In the genomic region with DNA sequence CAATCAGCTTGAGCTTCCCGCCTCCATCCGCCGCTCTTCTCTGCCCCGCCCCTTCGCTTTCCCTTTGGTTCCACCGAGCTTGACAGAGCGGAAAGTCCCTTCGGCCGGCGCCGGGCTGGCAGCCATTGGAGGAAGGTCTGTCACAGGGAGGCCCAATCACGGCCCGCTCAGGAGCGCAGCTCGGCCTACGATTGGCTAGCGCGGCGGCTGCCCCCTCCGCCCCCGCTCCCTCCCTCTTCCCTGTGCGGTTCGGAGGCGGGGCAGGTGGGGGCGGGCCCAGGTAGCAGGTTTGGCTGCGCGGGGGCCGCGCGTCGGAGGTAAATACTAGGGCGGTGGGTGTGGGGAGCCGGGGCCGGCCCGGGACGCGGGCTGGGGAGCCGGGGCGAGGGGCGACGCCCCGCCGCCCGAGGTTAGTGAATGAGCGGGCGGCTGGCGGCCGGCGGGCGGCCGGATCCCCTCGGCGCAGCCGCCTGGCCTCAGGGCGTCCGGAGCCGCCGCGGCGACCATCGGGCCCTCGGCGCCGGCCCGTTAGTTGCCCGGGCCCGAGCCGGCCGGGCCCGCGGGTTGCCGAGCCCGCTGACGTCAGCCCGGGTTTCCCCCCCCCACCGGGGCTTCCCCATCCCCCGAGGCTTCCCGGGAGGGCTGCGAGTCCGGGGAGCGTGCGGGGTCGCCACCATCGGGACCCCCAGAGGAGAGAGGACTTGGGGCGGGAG, we compare ENCODE assay signal across 8 cellular contexts. TPM values are rescaled to one million over a fixed set of nuclear protein-coding genes. Genes with fewer than 3 reads are reported as not detected.
DNase-seq lines count a peak whose midpoint lies in the region; ATAC-seq and TF ChIP-seq lines count a peak whose summit lies in the region.

Gene CYLD (plus strand): TSS at position 279 of the 713 bp plus-strand sequence. CDS start 7,613 bp downstream, outside the sequence.

- peak; percentile 92 for ATAC-seq in HG03460 (IDR thresholded peaks at IDR 0.05; ENCODE audit: unreplicated experiment)

- H3K36me3 ChIP-seq in BE2C (no peaks in the 10 kb centered on the region), colonic mucosa (no peaks in the 10 kb centered on the region)

- no peaks in the 10 kb centered on the region for H3K27me3 ChIP-seq in BE2C
- H3K27me3 ChIP-seq in colonic mucosa = no peaks in the 10 kb centered on the region

- H3K9me3 ChIP-seq in BE2C = no peaks in the 10 kb centered on the region
- H3K9me3 ChIP-seq in colonic mucosa = no peaks in the 10 kb centered on the region

- peak within 1 kb of the TSS; percentile 85 to 90 for H3K9ac ChIP-seq in colonic mucosa (ENCODE audit: low read depth in 2 of 2, low read length in 2 of 2)

- TF ChIP-seq CTCF in BE2C (IDR thresholded peaks at IDR 0.05; ENCODE audit: low read depth, low read length) = no peak
- no peak for TF ChIP-seq CTCF in colonic mucosa (IDR thresholded peaks at IDR 0.05)

- H3K4me1 ChIP-seq in BE2C (no peaks in the 10 kb centered on the region), colonic mucosa (no peaks in the 10 kb centered on the region)

- DNase-seq in BE2C = peak; percentile 100
- peak; percentile 78 for DNase-seq in GM19240 (ENCODE audit: insufficient read length, low spot score)
- DNase-seq in NCI-H526 (lab: John Stamatoyannopoulos, UW) = peak; percentile 94 to 98
- peak; percentile 100 for DNase-seq in activated CD4-positive, alpha-beta T cell treated with anti-CD3 and anti-CD28 coated beads for 48 hours
- DNase-seq in colonic mucosa = peak; percentile 99
- peak; percentile 100 for DNase-seq in kidney tubule cell (ENCODE audit: low spot score)
- DNase-seq in stimulated activated CD4-positive, alpha-beta T cell treated with anti-CD3 and anti-CD28 coated beads, Interleukin-1b, Interleukin-23, amount 100 ng/mL, for 24 hours (ENCODE audit: low read depth in 4 of 4, low spot score in 1 of 4) = peak; percentile 93 to 99 (median 98)

- peak within 1 kb of the TSS; percentile 86 for H3K27ac ChIP-seq in colonic mucosa

- intact Hi-C loops in colonic mucosa (cut with DNase I) = no loop called here

- H3K4me3 ChIP-seq in BE2C (ENCODE audit: low read depth, low read length) (peak within 1 kb of the TSS; percentile 74), colonic mucosa (peak within 1 kb of the TSS; percentile 88)

RNA-seq across cellular contexts. Expression of gene CYLD, which starts in this region (rescaled TPM):
- 13.3 TPM for polyA plus RNA-seq in BE2C (2012; ENCODE audit: insufficient read depth, insufficient read length, low read depth)
- total RNA-seq in colonic mucosa = 10 to 100 TPM; 15.8 to 31.5 TPM

Comparison
In these comparisons a context has a peak if more than half of its experiments do, and no peak if none do; other contexts are left out.
1. Peak in every context shown above with its lines: DNase-seq, ATAC-seq, H3K4me3 ChIP-seq and H3K27ac ChIP-seq.